8 cellular contexts compared by ENCODE assay signal in the genomic region with DNA sequence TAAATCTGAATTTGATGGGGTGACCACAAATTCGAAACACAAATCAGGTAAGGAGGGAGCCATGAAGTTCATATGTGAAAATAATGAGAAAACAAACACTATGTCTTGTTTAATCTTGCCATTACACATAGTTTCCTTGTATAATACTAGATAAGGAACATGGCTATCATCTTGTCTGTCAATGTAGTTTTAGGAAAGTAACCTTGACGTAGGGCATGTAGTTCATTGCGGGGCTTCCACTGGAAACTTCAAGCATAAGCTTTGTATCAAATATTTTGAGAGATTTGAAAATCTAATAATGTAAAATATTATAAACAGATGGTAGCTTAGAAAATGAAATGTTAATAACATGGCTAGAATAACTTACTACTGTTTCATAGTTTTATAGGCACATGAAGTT.
"Had no signal": no experiment of that assay in that cellular context is flagged by ENCODE, and none has a peak within 500 bp of the region (broad histone marks: within the 10 kb centered on the region; RNA-seq: fewer than 3 reads in every experiment).

No MANE protein-coding gene starts in this region.

- DNase-seq: H7, HFFc6 had no signal

- FAIRE-seq: H1, HepG2 had no signal

- H3K4me3 ChIP-seq: GM23338, HAP-1 had no signal

- ATAC-seq: GM23338, HCT116, HepG2 had no signal

- H3K27ac ChIP-seq: HL-60 had no signal
